ENCODE assay signal across 8 cellular contexts in the genomic region with DNA sequence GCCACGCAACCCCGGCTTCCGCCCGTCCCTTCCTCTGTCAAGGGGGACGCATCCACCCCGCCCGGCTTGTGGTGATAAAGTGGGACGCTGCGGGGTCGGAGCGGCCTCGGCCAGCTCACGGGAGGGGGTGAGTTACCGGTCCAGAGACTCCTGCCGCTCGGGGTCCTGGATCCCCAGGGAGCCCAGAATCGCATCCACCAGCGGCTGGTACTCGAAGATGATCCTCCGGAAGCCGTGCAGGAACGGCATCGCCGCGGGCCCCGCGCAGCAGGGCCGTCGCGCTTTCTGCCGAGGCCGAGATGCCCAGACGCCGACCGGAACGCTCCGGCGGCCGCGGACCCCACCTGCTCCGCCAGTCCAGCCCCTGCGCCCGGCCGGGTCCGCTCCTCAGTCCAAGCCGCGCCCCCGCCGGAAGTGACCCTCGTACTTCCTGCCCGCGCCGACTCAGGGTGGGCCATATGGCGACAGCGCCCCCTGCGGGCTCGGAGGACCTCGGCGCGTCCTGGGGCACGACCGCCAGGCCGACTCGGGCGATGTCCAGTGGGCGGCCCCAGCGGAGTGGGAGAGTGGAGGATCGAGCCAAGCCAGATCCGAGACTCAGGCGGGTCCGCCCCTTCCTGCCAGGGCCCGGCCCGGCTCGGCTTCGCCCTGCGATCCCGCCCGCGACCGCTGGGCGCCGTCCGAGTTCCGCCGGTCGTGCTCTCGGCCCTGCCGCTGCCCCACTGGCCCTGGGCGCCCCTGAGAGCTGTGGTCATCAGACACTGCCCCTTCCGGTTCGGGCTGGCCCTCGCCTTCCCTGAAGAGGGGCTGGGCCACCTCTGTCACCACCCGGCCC. TPM values are rescaled to one million over a fixed set of nuclear protein-coding genes. Genes with fewer than 3 reads are reported as not detected.
DNase-seq lines count a peak whose midpoint lies in the region; ATAC-seq lines count a peak whose summit lies in the region.

A gene with protein sequence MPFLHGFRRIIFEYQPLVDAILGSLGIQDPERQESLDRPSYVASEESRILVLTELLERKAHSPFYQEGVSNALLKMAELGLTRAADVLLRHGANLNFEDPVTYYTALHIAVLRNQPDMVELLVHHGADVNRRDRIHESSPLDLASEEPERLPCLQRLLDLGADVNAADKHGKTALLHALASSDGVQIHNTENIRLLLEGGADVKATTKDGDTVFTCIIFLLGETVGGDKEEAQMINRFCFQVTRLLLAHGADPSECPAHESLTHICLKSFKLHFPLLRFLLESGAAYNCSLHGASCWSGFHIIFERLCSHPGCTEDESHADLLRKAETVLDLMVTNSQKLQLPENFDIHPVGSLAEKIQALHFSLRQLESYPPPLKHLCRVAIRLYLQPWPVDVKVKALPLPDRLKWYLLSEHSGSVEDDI (minus strand): TSS at position 401 of the 835 bp plus-strand sequence. CDS start 152 bp downstream, at position 249.

- H3K9me3 ChIP-seq in KOPT-K1 (ENCODE audit: insufficient read depth, low read length, poor library complexity, severe bottlenecking), result no peaks in the 10 kb centered on the region

- no peaks in the 10 kb centered on the region for H3K9me3 Mint-ChIP-seq in activated T-helper 17 cell treated with anti-CD3 and anti-CD28 coated beads, Interleukin-2, amount 50 U/mL, for 72 hours
- no peaks in the 10 kb centered on the region for H3K9me3 Mint-ChIP-seq in natural killer cell treated with Interleukin-12 subunit alpha and Interleukin-12 subunit beta and Interleukin-15 and Interleukin-18, amount 100 ng/mL, for 72 hours

- peaks cover 15% of the 10 kb centered on the region for H3K4me1 Mint-ChIP-seq in activated T-helper 17 cell treated with anti-CD3 and anti-CD28 coated beads, Interleukin-2, amount 50 U/mL, for 72 hours
- peaks cover 10 to 18% of the 10 kb centered on the region in 2 donors for H3K4me1 Mint-ChIP-seq in natural killer cell treated with Interleukin-12 subunit alpha and Interleukin-12 subunit beta and Interleukin-15 and Interleukin-18, amount 100 ng/mL, for 72 hours (ENCODE audit: low read depth in 2 of 2)

- H3K36me3 Mint-ChIP-seq in activated T-helper 17 cell treated with anti-CD3 and anti-CD28 coated beads, Interleukin-2, amount 50 U/mL, for 72 hours (ENCODE audit: low read depth), result peaks cover 14% of the 10 kb centered on the region
- H3K36me3 Mint-ChIP-seq in natural killer cell treated with Interleukin-12 subunit alpha and Interleukin-12 subunit beta and Interleukin-15 and Interleukin-18, amount 100 ng/mL, for 72 hours, result no peaks in the 10 kb centered on the region

- peak within 1 kb of the TSS; percentile 84 for H3K4me3 Mint-ChIP-seq in activated T-helper 17 cell treated with anti-CD3 and anti-CD28 coated beads, Interleukin-2, amount 50 U/mL, for 72 hours
- H3K4me3 Mint-ChIP-seq in natural killer cell treated with Interleukin-12 subunit alpha and Interleukin-12 subunit beta and Interleukin-15 and Interleukin-18, amount 100 ng/mL, for 72 hours, result peak within 1 kb of the TSS; percentile 93

- H3K27ac Mint-ChIP-seq in activated T-helper 17 cell treated with anti-CD3 and anti-CD28 coated beads, Interleukin-2, amount 50 U/mL, for 72 hours, result peak within 1 kb of the TSS; percentile 78
- peak within 1 kb of the TSS; percentile 74 to 78 for H3K27ac Mint-ChIP-seq in natural killer cell treated with Interleukin-12 subunit alpha and Interleukin-12 subunit beta and Interleukin-15 and Interleukin-18, amount 100 ng/mL, for 72 hours

- H3K36me3 ChIP-seq in KOPT-K1 (ENCODE audit: insufficient read depth, low read length), result peaks cover 27% of the 10 kb centered on the region

- ATAC-seq in GM21737 (IDR thresholded peaks at IDR 0.05; ENCODE audit: unreplicated experiment), result peak; percentile 84
- ATAC-seq in activated T-helper 17 cell treated with anti-CD3 and anti-CD28 coated beads, Interleukin-2, amount 50 U/mL, for 72 hours (replicated peaks), result peak; percentile 98
- peak; percentile 98 to 99 for ATAC-seq in natural killer cell treated with Interleukin-12 subunit alpha and Interleukin-12 subunit beta and Interleukin-15 and Interleukin-18, amount 100 ng/mL, for 72 hours
- peak; percentile 97 for ATAC-seq in stimulated activated naive CD8-positive, alpha-beta T cell treated with anti-CD3 and anti-CD28 coated beads, Interleukin-15, Interleukin-2, amounts not matched to agents 100 U/mL and 50 U/mL, for 24 hours

- DNase-seq in Daoy (ENCODE audit: low read depth), result peak; percentile 92
- peak; percentile 99 for DNase-seq in RPMI8226
- peak; percentile 96 for DNase-seq in fibroblast of peridontal ligament (ENCODE audit: extremely low read depth)
- DNase-seq in natural killer cell treated with Interleukin-12 subunit alpha and Interleukin-12 subunit beta and Interleukin-15 and Interleukin-18, amount 100 ng/mL, for 72 hours (ENCODE audit: low spot score), result peak; percentile 99
- DNase-seq in stimulated activated naive CD8-positive, alpha-beta T cell treated with anti-CD3 and anti-CD28 coated beads, Interleukin-15, Interleukin-2, amounts not matched to agents 100 U/mL and 50 U/mL, for 24 hours, result peak; percentile 100

- H3K27me3 Mint-ChIP-seq in activated T-helper 17 cell treated with anti-CD3 and anti-CD28 coated beads, Interleukin-2, amount 50 U/mL, for 72 hours, result no peaks in the 10 kb centered on the region
- H3K27me3 Mint-ChIP-seq in natural killer cell treated with Interleukin-12 subunit alpha and Interleukin-12 subunit beta and Interleukin-15 and Interleukin-18, amount 100 ng/mL, for 72 hours, result no peaks in the 10 kb centered on the region

- H3K27ac ChIP-seq in KOPT-K1 (ENCODE audit: low read depth, low read length, poor library complexity, severe bottlenecking), result peak within 1 kb of the TSS; percentile 60

RNA-seq across cellular contexts. Expression of the gene that starts here (rescaled TPM):
- 4.4 and 8.0 TPM in 2 replicates for total RNA-seq in Daoy (2014; rRNA removed; shearing (Covaris generic))
- total RNA-seq in activated T-helper 17 cell treated with anti-CD3 and anti-CD28 coated beads, Interleukin-2, amount 50 U/mL, for 72 hours, result 10 to 100 TPM; 12.3 to 26.4 TPM
- total RNA-seq in natural killer cell treated with Interleukin-12 subunit alpha and Interleukin-12 subunit beta and Interleukin-15 and Interleukin-18, amount 100 ng/mL, for 72 hours, result 10 to 100 TPM; 31.0 to 42.5 TPM

Comparison
In these comparisons a context has a peak if more than half of its experiments do, and no peak if none do; other contexts are left out.
1. Peak in every context shown above with its lines: DNase-seq, ATAC-seq and H3K27ac ChIP-seq.